26 cellular contexts compared by ENCODE assay signal in the genomic region with DNA sequence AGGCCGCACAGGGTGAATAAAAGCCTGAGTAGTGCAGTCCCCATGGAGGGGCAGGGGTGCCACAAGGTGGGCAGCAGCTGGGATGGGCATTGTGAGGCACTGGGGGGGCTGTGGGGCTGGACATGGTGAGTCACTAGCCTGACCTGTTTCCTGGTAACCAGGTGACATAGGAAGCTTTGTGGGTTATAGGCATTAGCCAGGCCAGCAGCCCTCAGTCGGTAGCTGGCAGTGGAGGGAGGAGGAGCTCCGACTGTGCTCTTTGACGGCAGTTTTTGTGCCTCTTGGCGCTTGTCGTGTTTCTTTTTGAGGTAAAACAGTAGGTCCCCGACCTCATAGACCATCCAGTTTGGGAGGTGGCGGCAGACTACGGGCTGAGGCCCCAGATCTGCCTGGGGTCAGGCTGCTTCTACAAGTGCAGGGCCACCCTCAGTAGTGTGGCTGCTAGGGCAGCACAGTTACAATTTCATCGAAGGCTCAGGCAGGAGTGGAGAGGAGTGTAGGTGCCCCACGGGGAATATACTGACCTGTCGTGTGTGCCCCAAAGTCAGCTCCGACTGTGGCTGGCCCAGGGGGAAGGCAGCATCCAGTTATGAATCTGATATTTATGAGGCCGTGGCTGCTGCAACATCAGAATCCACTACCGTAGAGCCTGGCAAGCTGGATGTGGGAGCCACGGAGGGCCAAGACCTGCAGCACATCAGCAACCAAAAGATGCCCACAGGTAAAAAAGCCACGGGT.
"Had no signal": no experiment of that assay in that cellular context is flagged by ENCODE, and none has a peak within 500 bp of the region (broad histone marks: within the 10 kb centered on the region; RNA-seq: fewer than 3 reads in every experiment).

No MANE protein-coding gene starts in this region.

- H3K27me3 ChIP-seq: cardiac muscle cell, Peyer's patch, SJCRH30 had no signal

- H3K4me1 ChIP-seq: Peyer's patch, SJCRH30 had no signal

- H3K9ac ChIP-seq: KMS-11, SK-N-SH had no signal

- H3K27me3 Mint-ChIP-seq: activated T-cell treated with anti-CD3 and anti-CD28 coated beads, Interleukin-2, amount 50 U/mL, for 24 hours; brain had no signal

- H3K36me3 ChIP-seq: cardiac muscle cell, Peyer's patch, SJCRH30 had no signal

- H3K4me1 Mint-ChIP-seq: brain had no signal

- H3K27ac ChIP-seq: cardiac muscle cell, KMS-11, Peyer's patch, RWPE1, SJCRH30 had no signal

- H3K36me3 Mint-ChIP-seq: activated naive CD8-positive, alpha-beta T cell; brain had no signal

- DNase-seq: activated CD4-positive, alpha-beta T cell treated with anti-CD3 and anti-CD28 coated beads for 4 hours; activated CD8-positive, alpha-beta memory T cell treated with anti-CD3 and anti-CD28 coated beads, Interleukin-2, amount 50 U/mL, for 48 hours; activated CD8-positive, alpha-beta T cell treated with anti-CD3 and anti-CD28 coated beads, Interleukin-2, amount 10 ng/mL, durations not matched to agents 7 days and 5 days; activated effector memory CD4-positive, alpha-beta T cell treated with anti-CD3 and anti-CD28 coated beads, Interleukin-2, amount 50 U/mL, for 16 hours; activated naive CD4-positive, alpha-beta T cell treated with Interleukin-2 at 50 U/mL for 16 hours; activated T-cell treated with anti-CD3 and anti-CD28 coated beads, Interleukin-2, amount 50 U/mL, for 24 hours; amygdala; MV-4-11; NCI-H1092 treated with DMSO at 0.1 percent for 48 hours; NCI-H1417 treated with DMSO at 0.1 percent for 48 hours; NCI-H1694 treated with DMSO at 0.1 percent for 48 hours; NCI-H2029 treated with DMSO at 0.1 percent for 48 hours; NCI-H510A treated with DMSO at 0.1 percent for 48 hours; NCI-H69; NK-92 treated with Interleukin-12 subunit alpha and Interleukin-12 subunit beta, amount 100 ng/mL, for 24 hours; OCI-M1; Peyer's patch; Right ventricle myocardium superior; SJCRH30; SK-N-SH had no signal

- H3K9me3 Mint-ChIP-seq: activated T-cell treated with anti-CD3 and anti-CD28 coated beads, Interleukin-2, amount 50 U/mL, for 24 hours; brain had no signal

- H3K9me3 ChIP-seq: Peyer's patch, SK-N-SH had no signal

- H3K4me2 ChIP-seq: KMS-11, SK-N-SH had no signal

- H3K27ac Mint-ChIP-seq: activated CD8-positive, alpha-beta T cell treated with anti-CD3 and anti-CD28 coated beads, Interleukin-2, amount 10 ng/mL, durations not matched to agents 7 days and 5 days; activated naive CD8-positive, alpha-beta T cell; activated T-cell treated with anti-CD3 and anti-CD28 coated beads, Interleukin-2, amount 50 U/mL, for 24 hours; brain had no signal

- H3K4me3 ChIP-seq: cardiac muscle cell, Peyer's patch, SJCRH30 had no signal

- H3K4me3 Mint-ChIP-seq: activated CD8-positive, alpha-beta T cell treated with anti-CD3 and anti-CD28 coated beads, Interleukin-2, amount 10 ng/mL, durations not matched to agents 7 days and 5 days; activated naive CD8-positive, alpha-beta T cell; activated T-cell treated with anti-CD3 and anti-CD28 coated beads, Interleukin-2, amount 50 U/mL, for 24 hours; brain had no signal

- FAIRE-seq: astrocyte had no signal
